In genomic region chr2:241748468-241749256, GRCh38 we compare ENCODE assay signal across 34 cellular contexts. TPM values are rescaled to one million over a fixed set of nuclear protein-coding genes. Genes with fewer than 3 reads are reported as not detected.
"Had no signal": no experiment of that assay in that cellular context is flagged by ENCODE, and none has a peak within 500 bp of the region (broad histone marks: within the 10 kb centered on the region; RNA-seq: fewer than 3 reads in every experiment).

No MANE protein-coding gene starts in this region.

- H3K4me3 Mint-ChIP-seq: activated CD4-positive, alpha-beta memory T cell treated with anti-CD3 and anti-CD28 coated beads for 36 hours; activated CD4-positive, alpha-beta T cell treated with anti-CD3 and anti-CD28 coated beads for 36 hours; activated CD4-positive, alpha-beta T cell treated with anti-CD3 and anti-CD28 coated beads, Interleukin-2, amount 10 ng/mL, durations not matched to agents 24 days and 14 days; activated naive CD4-positive, alpha-beta T cell treated with anti-CD3 and anti-CD28 coated beads, Interleukin-2, amount 10 ng/mL, durations not matched to agents 7 days and 5 days; activated T-cell treated with anti-CD3 and anti-CD28 coated beads, Interleukin-2, amount 50 U/mL, for 24 hours; activated T-cell treated with anti-CD3 and anti-CD28 coated beads, Interleukin-2, amount 50 U/mL, for 72 hours; brain had no signal

- H3K9me3 ChIP-seq: adrenal gland, breast epithelium, esophagus squamous epithelium had no signal

- FAIRE-seq: colon, endometrium, endothelial cell of umbilical vein had no signal

- H3K27me3 ChIP-seq: adrenal gland, breast epithelium, cardiac muscle cell, esophagus squamous epithelium, gastroesophageal sphincter, heart right ventricle had no signal

- H3K4me1 Mint-ChIP-seq: activated CD4-positive, alpha-beta T cell treated with anti-CD3 and anti-CD28 coated beads for 36 hours; activated CD4-positive, alpha-beta T cell treated with anti-CD3 and anti-CD28 coated beads, Interleukin-2, amount 10 ng/mL, durations not matched to agents 24 days and 14 days; brain had no signal

- DNase-seq: activated CD4-positive, alpha-beta memory T cell treated with anti-CD3 and anti-CD28 coated beads for 36 hours; activated CD4-positive, alpha-beta T cell treated with anti-CD3 and anti-CD28 coated beads for 36 hours; activated CD4-positive, alpha-beta T cell treated with anti-CD3 and anti-CD28 coated beads, Interleukin-2, amount 10 ng/mL, durations not matched to agents 24 days and 14 days; activated CD4-positive, CD25-positive, alpha-beta regulatory T cell; activated CD4-positive, CD25-positive, alpha-beta regulatory T cell treated with anti-CD3 and anti-CD28 coated beads, Interleukin-2, amount 50 U/mL, for 72 hours; activated CD8-positive, alpha-beta memory T cell treated with anti-CD3 and anti-CD28 coated beads, Interleukin-2, amount 50 U/mL, for 48 hours; activated gamma-delta T cell; activated naive CD4-positive, alpha-beta T cell; activated naive CD4-positive, alpha-beta T cell treated with anti-CD3 and anti-CD28 coated beads, Interleukin-2, amount 10 ng/mL, durations not matched to agents 7 days and 5 days; activated T-cell treated with anti-CD3 and anti-CD28 coated beads for 4 hours; activated T-cell treated with anti-CD3 and anti-CD28 coated beads, Interleukin-2, amount 50 U/mL, for 24 hours; activated T-cell treated with anti-CD3 and anti-CD28 coated beads, Interleukin-2, amount 50 U/mL, for 72 hours; adrenal gland; amygdala; aorta; cortex of kidney; dermis blood vessel endothelial cell; effector CD4-positive, alpha-beta T cell; esophagus squamous epithelium; foreskin melanocyte; heart right ventricle; T-helper 2 cell had no signal

- H3K27ac ChIP-seq: adrenal gland, breast epithelium, cardiac muscle cell, epithelial cell of prostate, esophagus squamous epithelium, gastroesophageal sphincter, heart right ventricle had no signal

- ATAC-seq: activated CD4-positive, alpha-beta T cell treated with anti-CD3 and anti-CD28 coated beads for 36 hours; activated naive CD4-positive, alpha-beta T cell treated with anti-CD3 and anti-CD28 coated beads, Interleukin-2, amount 50 U/mL, for 72 hours; activated T-cell treated with anti-CD3 and anti-CD28 coated beads, Interleukin-2, amount 50 U/mL, for 72 hours; gastroesophageal sphincter; heart right ventricle had no signal

- H3K4me3 ChIP-seq: adrenal gland, breast epithelium, cardiac muscle cell, esophagus squamous epithelium, gastroesophageal sphincter, heart right ventricle had no signal

- H3K4me1 ChIP-seq: adrenal gland, breast epithelium, gastroesophageal sphincter had no signal

- H3K27ac Mint-ChIP-seq: activated CD4-positive, alpha-beta memory T cell treated with anti-CD3 and anti-CD28 coated beads for 36 hours; activated CD4-positive, alpha-beta T cell treated with anti-CD3 and anti-CD28 coated beads for 36 hours; activated CD4-positive, alpha-beta T cell treated with anti-CD3 and anti-CD28 coated beads, Interleukin-2, amount 10 ng/mL, durations not matched to agents 24 days and 14 days; activated naive CD4-positive, alpha-beta T cell treated with anti-CD3 and anti-CD28 coated beads, Interleukin-2, amount 10 ng/mL, durations not matched to agents 7 days and 5 days; activated naive CD4-positive, alpha-beta T cell treated with anti-CD3 and anti-CD28 coated beads, Interleukin-2, amount 50 U/mL, for 72 hours; activated T-cell treated with anti-CD3 and anti-CD28 coated beads, Interleukin-2, amount 50 U/mL, for 24 hours had no signal

- H3K27me3 Mint-ChIP-seq: activated CD4-positive, alpha-beta memory T cell treated with anti-CD3 and anti-CD28 coated beads for 36 hours; activated CD4-positive, alpha-beta T cell treated with anti-CD3 and anti-CD28 coated beads for 36 hours; activated CD4-positive, alpha-beta T cell treated with anti-CD3 and anti-CD28 coated beads, Interleukin-2, amount 10 ng/mL, durations not matched to agents 24 days and 14 days; activated naive CD4-positive, alpha-beta T cell treated with anti-CD3 and anti-CD28 coated beads, Interleukin-2, amount 10 ng/mL, durations not matched to agents 7 days and 5 days; activated T-cell treated with anti-CD3 and anti-CD28 coated beads, Interleukin-2, amount 50 U/mL, for 24 hours; brain had no signal

- H3K9me3 Mint-ChIP-seq: activated CD4-positive, alpha-beta memory T cell treated with anti-CD3 and anti-CD28 coated beads for 36 hours; activated CD4-positive, alpha-beta T cell treated with anti-CD3 and anti-CD28 coated beads, Interleukin-2, amount 10 ng/mL, durations not matched to agents 24 days and 14 days; activated naive CD4-positive, alpha-beta T cell treated with anti-CD3 and anti-CD28 coated beads, Interleukin-2, amount 10 ng/mL, durations not matched to agents 7 days and 5 days; activated naive CD4-positive, alpha-beta T cell treated with anti-CD3 and anti-CD28 coated beads, Interleukin-2, amount 50 U/mL, for 72 hours; activated T-cell treated with anti-CD3 and anti-CD28 coated beads, Interleukin-2, amount 50 U/mL, for 24 hours had no signal

- H3K36me3 ChIP-seq: breast epithelium had no signal

RNA-seq across cellular contexts. Expression of gene GAL3ST2, which starts 28.0 kb away (rescaled TPM):
- total RNA-seq: aorta; dermis blood vessel endothelial cell; endothelial cell of umbilical vein; glomerular endothelial cell; T-helper 1 cell treated with Interleukin-12 subunit alpha and Interleukin-12 subunit beta and Interleukin-4 antibody, amounts not matched to agents 30 ng/mL and 1 ng/mL, for 36 hours had no signal
- polyA plus RNA-seq: aorta, cardiac muscle cell, endothelial cell of umbilical vein, fibroblast of lung, heart right ventricle had no signal
